16 cellular contexts compared by ENCODE assay signal in genomic region chr22:49512471-49512870, GRCh38.
DNase-seq lines count a peak whose midpoint lies in the region; ATAC-seq, FAIRE-seq and TF ChIP-seq lines count a peak whose summit lies in the region.
"Had no signal": no experiment of that assay in that cellular context is flagged by ENCODE, and none has a peak within 500 bp of the region (broad histone marks: within the 10 kb centered on the region; RNA-seq: fewer than 3 reads in every experiment).

No MANE protein-coding gene starts in this region.

- H3K23me2 ChIP-seq in H9 (ENCODE audit: insufficient read length, low read depth, low read length, poor library complexity, severe bottlenecking) (no peaks in the 10 kb centered on the region), H1 (ENCODE audit: low read depth, low read length) (peaks cover 6% of the 10 kb centered on the region)

- H3T11ph ChIP-seq in H9 (ENCODE audit: low read length) = no peak overlapping the region

- H3K56ac ChIP-seq in H9 (ENCODE audit: insufficient read length, low read depth, low read length) (no peak overlapping the region), H1 (replicated peaks; ENCODE audit: insufficient read length, low read depth, low read length) (no peak overlapping the region)

- CTCF ChIA-PET in H1 (lab: Charles Lee; ENCODE audit: partially characterized antibody) = no interaction called here

- H2BK12ac ChIP-seq in H9 (ENCODE audit: insufficient read length, low read depth, low read length) = no peak overlapping the region
- H2BK12ac ChIP-seq in H1 (ENCODE audit: low read depth, low read length) = no peak overlapping the region

- TF ChIP-seq CTCF in H9 (conservative IDR thresholded peaks at IDR 0.05) (no peak), H1 (IDR thresholded peaks at IDR 0.05; ENCODE audit: control extremely low read depth in 1 of 3, insufficient read depth in 1 of 3, low read depth in 1 of 3, low read length in 3 of 3) (no peak)

- peaks cover 4% of the 10 kb centered on the region for H3K9me3 ChIP-seq in BLaER1
- no peaks in the 10 kb centered on the region for H3K9me3 ChIP-seq in H9 (ENCODE audit: control insufficient read depth, low read depth, low read length)
- H3K9me3 ChIP-seq in H1 (ENCODE audit: insufficient read depth in 2 of 2, low read depth in 1 of 2, low read length in 1 of 2) = no peaks in the 10 kb centered on the region; a peak in 1 of 4 replicates
- H3K9me3 ChIP-seq: vagina had no signal

- no peak for FAIRE-seq in H1 (lab: Jason Lieb, UNC)

- POLR2A ChIA-PET in H1 (lab: Charles Lee; ENCODE audit: partially characterized antibody) = interaction anchor here (1.1 to 1.6 kb wide), 3 partner anchors 24 to 147 kb away, joined by 3 to 5 read pairs (median 3); no protein-coding TSS in a partner anchor

- H3K79me1 ChIP-seq in H9 (ENCODE audit: insufficient read depth, low read depth, low read length, poor library complexity, severe bottlenecking) (no peaks in the 10 kb centered on the region), H1 (ENCODE audit: low read depth, low read length) (no peaks in the 10 kb centered on the region)

- H4K8ac ChIP-seq in H9 (replicated peaks; ENCODE audit: insufficient read length, low read depth, low read length) = no peak overlapping the region
- no peak overlapping the region for H4K8ac ChIP-seq in H1 (ENCODE audit: extremely low read depth, insufficient read depth, low read length)

- H3K36me3 Mint-ChIP-seq in H9 (ENCODE audit: insufficient read depth in 1 of 3, low read depth in 3 of 3) = peaks cover 4 to 16% (median 5%) of the 10 kb centered on the region in 3 experiments; a peak in 6 of 7 replicates

- ATAC-seq in HG02642 (IDR thresholded peaks at IDR 0.05; ENCODE audit: poor library complexity, unreplicated experiment) = no peak
- ATAC-seq: activated naive CD4-positive, alpha-beta T cell treated with anti-CD3 and anti-CD28 coated beads, Interleukin-2, amount 50 U/mL, for 72 hours had no signal

- H2BK15ac ChIP-seq in H9 (ENCODE audit: low read depth, low read length) (no peak overlapping the region), H1 (ENCODE audit: low read length) (no peak overlapping the region)

- H4K20me1 ChIP-seq in BLaER1 = 0 out of 2 replicates have a peak, but pooled peaks cover 8% of the 10 kb centered on the region
- H4K20me1 ChIP-seq in H9 (ENCODE audit: control insufficient read depth, insufficient read depth, insufficient read length) = no peaks in the 10 kb centered on the region
- no peaks in the 10 kb centered on the region for H4K20me1 ChIP-seq in H1 (replicated peaks in 1 of 2; ENCODE audit: control insufficient read depth in 1 of 2, insufficient read depth in 2 of 2, low read length in 2 of 2)

- no peak overlapping the region for H3K23ac ChIP-seq in H9 (ENCODE audit: insufficient read length, low read depth, low read length)
- H3K23ac ChIP-seq in H1 (ENCODE audit: insufficient read length) = no peak overlapping the region

- H2BK20ac ChIP-seq in H9 (ENCODE audit: low read depth, low read length, poor library complexity, severe bottlenecking) (no peak overlapping the region), H1 (ENCODE audit: low read length) (0 out of 2 replicates have a peak overlapping the region, but pooled peaks have one; percentile 81)

- H3K18ac ChIP-seq in H9 (ENCODE audit: insufficient read length, low read depth, low read length) (no peak overlapping the region), H1 (ENCODE audit: extremely low read depth, low read length) (peak overlapping the region; percentile 96)

- no peak overlapping the region for H4K5ac ChIP-seq in H9 (ENCODE audit: insufficient read length, low read depth, low read length)
- H4K5ac ChIP-seq in H1 (ENCODE audit: insufficient read length, low read depth, low read length) = no peak overlapping the region

- H3K9me3 Mint-ChIP-seq in H9 = peaks cover 17% of the 10 kb centered on the region in 2 experiments

- no peak overlapping the region for H3K4ac ChIP-seq in H9 (ENCODE audit: low read depth, low read length)
- H3K4ac ChIP-seq in H1 (replicated peaks; ENCODE audit: insufficient read length, low read depth, low read length) = no peak overlapping the region

- H3K4me1 Mint-ChIP-seq in H9 = peaks cover 44 to 48% of the 10 kb centered on the region in 2 experiments

- no peak overlapping the region for H2BK120ac ChIP-seq in H9 (ENCODE audit: low read depth, low read length, poor library complexity, severe bottlenecking)
- peak overlapping the region; percentile 88 for H2BK120ac ChIP-seq in H1 (replicated peaks; ENCODE audit: low read depth, low read length)

- H3K27ac ChIP-seq in BLaER1 (peak overlapping the region; percentile 76), H9 (ENCODE audit: insufficient read length, low read depth, low read length) (no peak overlapping the region), H1 (ENCODE audit: low read depth, low read length) (no peak overlapping the region)
- H3K27ac ChIP-seq: right atrium auricular region, vagina had no signal

- H2AFZ ChIP-seq in H9 (ENCODE audit: low read length) = no peak overlapping the region
- H2AFZ ChIP-seq in H1 (ENCODE audit: low read length) = no peak overlapping the region

- no peak for TF ChIP-seq EP300 in H1 (IDR thresholded peaks at IDR 0.05; ENCODE audit: borderline replicate concordance in 1 of 2, low read depth in 2 of 2, low read length in 2 of 2)

- H3K9ac ChIP-seq in BLaER1 (no peak overlapping the region), H9 (ENCODE audit: extremely low read depth, insufficient read length, low read length) (no peak overlapping the region), H1 (replicated peaks in 1 of 4; ENCODE audit: extremely low read depth in 1 of 4, low read depth in 3 of 4, low read length in 3 of 4) (no peak overlapping the region)

- H3K4me2 ChIP-seq in BLaER1 (peak overlapping the region; percentile 79), H9 (ENCODE audit: insufficient read depth, insufficient read length, low read length) (peak overlapping the region; percentile 22), H1 (ENCODE audit: insufficient read depth in 1 of 2, low read depth in 2 of 2, low read length in 2 of 2) (peak overlapping the region; percentile 58 to 74)

- no peak overlapping the region for H2BK5ac ChIP-seq in H9 (ENCODE audit: insufficient read length, low read length)
- peak overlapping the region; percentile 84; the same call in 1 of the 2 replicates for H2BK5ac ChIP-seq in H1 (ENCODE audit: low read depth, low read length)

- DNase-seq in H9 = no peak
- DNase-seq in NCI-H748 treated with DMSO at 0.1 percent for 48 hours (lab: John Stamatoyannopoulos, UW) = peak; percentile 60
- DNase-seq in H1 (ENCODE audit: low read depth in 1 of 2, low spot score in 2 of 2) = no peak
- DNase-seq in central memory CD4-positive, alpha-beta T cell = no peak
- DNase-seq in NK-92 treated with Interleukin-12 subunit alpha and Interleukin-12 subunit beta, amount 100 ng/mL, for 24 hours (lab: John Stamatoyannopoulos, UW) = no peak
- DNase-seq in stimulated activated CD4-positive, alpha-beta T cell treated with anti-CD3 and anti-CD28 coated beads, Interleukin-15, amount 100 ng/mL, for 24 hours = no peak
- DNase-seq: activated CD8-positive, alpha-beta memory T cell treated with anti-CD3 and anti-CD28 coated beads, Interleukin-2, amount 50 U/mL, for 4 hours; GF-D8; NCI-H2171 treated with DMSO at 0.1 percent for 48 hours; nucleus accumbens; SHP77 had no signal

- H3K14ac ChIP-seq in H9 (ENCODE audit: insufficient read depth, low read length) = no peak overlapping the region
- H3K14ac ChIP-seq in H1 (ENCODE audit: insufficient read length) = no peak overlapping the region

- TF ChIP-seq RAD21 in H1 (IDR thresholded peaks at IDR 0.05 in 1 of 2, conservative IDR thresholded peaks at IDR 0.05 in 1 of 2; ENCODE audit: low read depth in 2 of 2, low read length in 2 of 2) = no peak

- H2AK5ac ChIP-seq in H9 (ENCODE audit: insufficient read length, low read length) (no peak overlapping the region), H1 (ENCODE audit: low read depth, low read length) (no peak overlapping the region)

- H3K4me3 ChIP-seq in BLaER1 (no peak overlapping the region), H1 (ENCODE audit: extremely low read depth in 1 of 4, insufficient read depth in 2 of 4, low read depth in 3 of 4, low read length in 4 of 4) (peak overlapping the region in 1 of 4 experiments; percentile 47; a peak in 2 of 8 replicates)
- H3K4me3 ChIP-seq: right atrium auricular region, vagina had no signal

- H3K27ac Mint-ChIP-seq in H9 = peak overlapping the region in 2 of 3 experiments; percentile 79 to 90; a peak in 4 of 7 replicates

- H3K36me3 ChIP-seq in BLaER1 (no peaks in the 10 kb centered on the region), H1 (ENCODE audit: control insufficient read depth in 2 of 4, insufficient read depth in 4 of 4, low read length in 3 of 4) (no peaks in the 10 kb centered on the region)
- H3K36me3 ChIP-seq: right atrium auricular region, vagina had no signal

- H4K91ac ChIP-seq in H9 (ENCODE audit: insufficient read length, low read depth, low read length) = no peak overlapping the region
- no peak overlapping the region for H4K91ac ChIP-seq in H1 (replicated peaks; ENCODE audit: insufficient read length, low read length)

- H3K27me3 Mint-ChIP-seq in H9 (ENCODE audit: low read depth) = no peaks in the 10 kb centered on the region; the same call in 1 of the 2 replicates

- WGBS in H9 (ENCODE audit: extremely low coverage, insufficient read length, low lambda C conversion rate) = no CpG with 5 or more reads among the region's 4 CpGs
- 52% methylated on average over 4 of the region's 4 CpGs; no CpG with 5 or more reads in 1 of the 2 experiments for WGBS in H1 (ENCODE audit: extremely low coverage in 1 of 2, insufficient coverage in 1 of 2, insufficient read length in 1 of 2, insufficient replicate concordance in 2 of 2, low coverage in 1 of 2, low lambda C conversion rate in 2 of 2, missing lambda C conversion rate in 1 of 2), 2 experiments

- H3K4me1 ChIP-seq in BLaER1 (peaks cover 62% of the 10 kb centered on the region), H9 (ENCODE audit: insufficient read depth, low read length) (peaks cover 5% of the 10 kb centered on the region; the same call in 1 of the 2 replicates), H1 (replicated peaks in 1 of 4; ENCODE audit: control insufficient read depth in 3 of 4, insufficient read depth in 4 of 4, low read length in 3 of 4) (peaks cover 4 to 15% (median 8%) of the 10 kb centered on the region in 4 experiments; a peak in 6 of 7 replicates)
- H3K4me1 ChIP-seq: vagina had no signal

- H3K27me3 ChIP-seq in BLaER1 (no peaks in the 10 kb centered on the region), H9 (ENCODE audit: insufficient read depth, low read length) (no peaks in the 10 kb centered on the region), H1 (replicated peaks in 1 of 4; ENCODE audit: control insufficient read depth in 3 of 4, extremely low read depth in 1 of 4, insufficient read depth in 3 of 4, low read length in 3 of 4) (no peaks in the 10 kb centered on the region)
- H3K27me3 ChIP-seq: right atrium auricular region, vagina had no signal

- TF ChIP-seq POLR2A in H1 (IDR thresholded peaks at IDR 0.05; ENCODE audit: control extremely low read depth in 1 of 2, low read depth in 2 of 2, low read length in 2 of 2) = no peak

- H3K79me2 ChIP-seq in H9 (ENCODE audit: insufficient read depth, low read length) (no peaks in the 10 kb centered on the region), H1 (ENCODE audit: control insufficient read depth in 1 of 2, insufficient read depth in 2 of 2, low read length in 2 of 2) (no peaks in the 10 kb centered on the region)

- peak overlapping the region; percentile 45 to 63; a peak in 3 of 5 replicates for H3K4me3 Mint-ChIP-seq in H9

Comparison
In these comparisons a context has a peak if more than half of its experiments do, and no peak if none do; other contexts are left out.
1. H3K4me2 ChIP-seq: peak in every context shown above with its lines; median percentile 79 in BLaER1; 66 in H1; 22 in H9.